32 cellular contexts compared by ENCODE assay signal in the genomic region with DNA sequence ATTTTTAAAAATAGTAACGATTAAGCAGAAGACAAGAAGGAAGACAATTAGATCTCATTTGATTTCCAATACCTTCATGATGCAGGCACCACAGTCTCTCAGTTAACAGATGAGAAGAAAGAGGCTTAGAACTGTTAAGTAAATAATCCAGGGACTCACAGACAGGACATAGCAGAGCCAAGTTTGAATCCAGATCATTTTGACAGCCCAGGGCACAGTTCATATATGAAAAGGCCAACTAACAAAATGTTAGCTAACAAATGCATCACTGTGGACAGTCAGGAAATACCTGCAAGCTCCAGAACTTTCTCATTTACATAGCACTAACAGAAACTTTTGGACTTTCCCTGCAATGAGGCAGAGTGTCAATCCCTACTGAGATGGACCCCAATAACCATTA. TPM values are rescaled to one million over a fixed set of nuclear protein-coding genes. Genes with fewer than 3 reads are reported as not detected.
"Had no signal": no experiment of that assay in that cellular context is flagged by ENCODE, and none has a peak within 500 bp of the region (broad histone marks: within the 10 kb centered on the region; RNA-seq: fewer than 3 reads in every experiment).

No MANE protein-coding gene starts in this region.

- H3K4me1 ChIP-seq: adrenal gland, ascending aorta, breast epithelium, colonic mucosa, esophagus muscularis mucosa, foreskin keratinocyte, gastroesophageal sphincter, heart right ventricle had no signal

- DNase-seq: activated CD4-positive, alpha-beta T cell treated with anti-CD3 and anti-CD28 coated beads for 48 hours; activated CD4-positive, alpha-beta T cell treated with anti-CD3 and anti-CD28 coated beads, Interleukin-2, amount 50 U/mL, for 1 hour; activated CD4-positive, alpha-beta T cell treated with anti-CD3 and anti-CD28 coated beads, Interleukin-2, amount 50 U/mL, for 48 hours; activated CD8-positive, alpha-beta memory T cell treated with anti-CD3 and anti-CD28 coated beads for 24 hours; activated CD8-positive, alpha-beta T cell treated with anti-CD3 and anti-CD28 coated beads for 36 hours; activated effector memory CD4-positive, alpha-beta T cell treated with anti-CD3 and anti-CD28 coated beads, Interleukin-2, amount 50 U/mL, for 16 hours; activated naive CD4-positive, alpha-beta T cell treated with anti-CD3 and anti-CD28 coated beads for 36 hours; activated naive CD8-positive, alpha-beta T cell treated with anti-CD3 and anti-CD28 coated beads for 36 hours; activated naive CD8-positive, alpha-beta T cell treated with anti-CD3 and anti-CD28 coated beads, Interleukin-2, amount 50 U/mL, for 24 hours; activated T-cell treated with anti-CD3 and anti-CD28 coated beads, Interleukin-2, amount 50 U/mL, for 4 hours; adrenal gland; amygdala; central memory CD4-positive, alpha-beta T cell; cerebellar nuclear complex; colonic mucosa; dorsolateral prefrontal cortex; effector memory CD4-positive, alpha-beta T cell; endodermal cell; foreskin keratinocyte; heart right ventricle; T-helper 2 cell had no signal

- H3K9me3 ChIP-seq: adrenal gland, ascending aorta, breast epithelium, colonic mucosa had no signal

- H3K36me3 ChIP-seq: adrenal gland, ascending aorta, breast epithelium, cardiac muscle cell, colonic mucosa, esophagus muscularis mucosa, gastroesophageal sphincter, heart right ventricle had no signal

- H3K4me3 ChIP-seq: adrenal gland, ascending aorta, breast epithelium, cardiac muscle cell, colonic mucosa, dorsolateral prefrontal cortex, esophagus muscularis mucosa, gastroesophageal sphincter, heart right ventricle had no signal

- H3K27me3 ChIP-seq: adrenal gland, ascending aorta, breast epithelium, cardiac muscle cell, colonic mucosa, dorsolateral prefrontal cortex, esophagus muscularis mucosa, foreskin keratinocyte, gastroesophageal sphincter, heart right ventricle had no signal

- H3K27ac ChIP-seq: adrenal gland, ascending aorta, breast epithelium, cardiac muscle cell, colonic mucosa, dorsolateral prefrontal cortex, esophagus muscularis mucosa, foreskin keratinocyte, gastroesophageal sphincter, heart right ventricle had no signal

- ATAC-seq: activated CD4-positive, CD25-positive, alpha-beta regulatory T cell treated with anti-CD3 and anti-CD28 coated beads, Interleukin-2, amount 50 U/mL, for 24 hours; activated CD8-positive, alpha-beta T cell treated with anti-CD3 and anti-CD28 coated beads for 36 hours; activated naive CD8-positive, alpha-beta T cell treated with anti-CD3 and anti-CD28 coated beads, Interleukin-2, amount 50 U/mL, for 24 hours; activated T-cell treated with anti-CD3 and anti-CD28 coated beads, Interleukin-2, amount 50 U/mL, for 4 hours; foreskin keratinocyte; gastroesophageal sphincter; heart right ventricle; WTC11 had no signal

RNA-seq across cellular contexts. Expression of a gene that starts 4.2 kb away (rescaled TPM):
- total RNA-seq: activated CD8-positive, alpha-beta T cell treated with anti-CD3 and anti-CD28 coated beads for 36 hours; activated naive CD4-positive, alpha-beta T cell treated with anti-CD3 and anti-CD28 coated beads for 36 hours; activated naive CD8-positive, alpha-beta T cell treated with anti-CD3 and anti-CD28 coated beads for 36 hours; activated T-cell treated with anti-CD3 and anti-CD28 coated beads, Interleukin-2, amount 50 U/mL, for 4 hours; activated T-helper 2 cell treated with anti-CD3 and anti-CD28 coated beads, Interferon-gamma antibody, Interleukin-2, Interleukin-4, amounts not matched to agents 10 μg/mL and 5 μg/mL and 100 μg/mL, durations not matched to agents 14 hours and 24 hours and 36 hours; adrenal gland; ascending aorta; breast epithelium; cardiac muscle cell; endodermal cell; epithelial cell of proximal tubule; esophagus muscularis mucosa; foreskin keratinocyte; gastroesophageal sphincter; glomerular endothelial cell; heart right ventricle; T-helper 1 cell treated with Interleukin-12 subunit alpha and Interleukin-12 subunit beta and Interleukin-4 antibody, amounts not matched to agents 30 ng/mL and 1 ng/mL, for 36 hours; WTC11 had no signal
- polyA plus RNA-seq: adrenal gland, cardiac muscle cell, foreskin keratinocyte, heart right ventricle had no signal
